Comparison of ENCODE assay signal across 12 cellular contexts in the genomic region with DNA sequence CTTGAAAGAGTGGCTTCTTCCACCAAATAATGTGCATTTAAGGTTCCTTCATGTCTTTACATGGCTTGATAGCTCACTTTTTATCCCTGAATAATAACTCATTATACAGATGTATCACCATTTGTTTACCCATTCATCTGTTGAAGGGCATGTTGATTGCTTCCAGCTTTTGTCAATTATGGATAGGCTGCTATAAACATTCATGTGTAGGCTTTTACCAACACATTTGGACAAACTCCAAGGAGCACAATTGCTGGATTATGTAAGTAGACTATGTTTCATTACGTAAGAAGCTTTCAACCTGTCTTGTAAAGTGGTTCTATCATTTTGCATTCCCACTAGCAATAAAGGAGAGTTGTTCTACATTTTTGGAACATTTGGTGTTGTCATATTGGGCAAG.
"Had no signal": no experiment of that assay in that cellular context is flagged by ENCODE, and none has a peak within 500 bp of the region (broad histone marks: within the 10 kb centered on the region; RNA-seq: fewer than 3 reads in every experiment).

No MANE protein-coding gene starts in this region.

- ATAC-seq: esophagus mucosa, left lobe of liver had no signal

- DNase-seq: activated CD4-positive, alpha-beta T cell treated with anti-CD3 and anti-CD28 coated beads, Interleukin-2, amount 50 U/mL, for 4 hours; activated CD4-positive, CD25-positive, alpha-beta regulatory T cell treated with anti-CD3 and anti-CD28 coated beads, Interleukin-2, amount 50 U/mL, for 72 hours; activated T-cell treated with anti-CD3 and anti-CD28 coated beads, Interleukin-2, amount 50 U/mL, for 1 hour; amniotic stem cell; dorsolateral prefrontal cortex; hippocampal formation; naive B cell; ovary; sigmoid colon; stimulated activated CD4-positive, alpha-beta T cell treated with anti-CD3 and anti-CD28 coated beads, Interleukin-1b, Interleukin-23, amount 100 ng/mL, for 48 hours had no signal
